ENCODE assay signal across 20 cellular contexts in genomic region chr18:33937270-33937816, GRCh38.
DNase-seq lines count a peak whose midpoint lies in the region; ATAC-seq and TF ChIP-seq lines count a peak whose summit lies in the region.
"Had no signal": no experiment of that assay in that cellular context is flagged by ENCODE, and none has a peak within 500 bp of the region (broad histone marks: within the 10 kb centered on the region; RNA-seq: fewer than 3 reads in every experiment).

No MANE protein-coding gene starts in this region.

- no peak overlapping the region for H3K27ac Mint-ChIP-seq in activated naive CD8-positive, alpha-beta T cell treated with anti-CD3 and anti-CD28 coated beads, Interleukin-2, amount 50 U/mL, for 24 hours
- H3K27ac Mint-ChIP-seq: CD4-positive, alpha-beta memory T cell had no signal

- H3K36me3 ChIP-seq in A673 (ENCODE audit: insufficient read depth, low read length, poor library complexity, severe bottlenecking) (no peaks in the 10 kb centered on the region), Karpas-422 (ENCODE audit: insufficient read depth, low read length) (no peaks in the 10 kb centered on the region), OCI-LY7 (ENCODE audit: insufficient read depth, low read length) (no peaks in the 10 kb centered on the region)

- no peaks in the 10 kb centered on the region for H3K79me2 ChIP-seq in Karpas-422 (ENCODE audit: low read length)
- no peaks in the 10 kb centered on the region for H3K79me2 ChIP-seq in OCI-LY7 (ENCODE audit: insufficient read depth, low read depth, low read length)

- no peaks in the 10 kb centered on the region for H3K9me2 ChIP-seq in Karpas-422 (replicated peaks; ENCODE audit: insufficient read depth, low read length)
- H3K9me2 ChIP-seq in OCI-LY7 (ENCODE audit: insufficient read depth, low read length), result no peaks in the 10 kb centered on the region

- CTCF ChIA-PET in A673 (lab: Charles Lee), result no interaction called here
- CTCF ChIA-PET in OCI-LY7 (lab: Charles Lee; ENCODE audit: unreplicated experiment), result no interaction called here

- H3K9me3 ChIP-seq in A673 (ENCODE audit: low read depth, low read length, poor library complexity, severe bottlenecking), result no peaks in the 10 kb centered on the region
- no peaks in the 10 kb centered on the region for H3K9me3 ChIP-seq in Karpas-422 (ENCODE audit: low read length)
- H3K9me3 ChIP-seq in OCI-LY7 (ENCODE audit: low read length), result no peaks in the 10 kb centered on the region

- H3K4me1 ChIP-seq in A673 (ENCODE audit: insufficient read depth, low read length, poor library complexity, severe bottlenecking) (no peaks in the 10 kb centered on the region), Karpas-422 (ENCODE audit: low read length) (peaks cover 20% of the 10 kb centered on the region), OCI-LY7 (ENCODE audit: insufficient read depth, low read length, poor library complexity, severe bottlenecking) (no peaks in the 10 kb centered on the region)

- H3K36me3 Mint-ChIP-seq in activated naive CD8-positive, alpha-beta T cell treated with anti-CD3 and anti-CD28 coated beads, Interleukin-2, amount 50 U/mL, for 24 hours (ENCODE audit: low read depth), result no peaks in the 10 kb centered on the region
- H3K36me3 Mint-ChIP-seq: CD4-positive, alpha-beta memory T cell had no signal

- intact Hi-C loops in A673 (cut with micrococcal nuclease; ENCODE audit: unreplicated experiment) (no loop called here), OCI-LY7 (cut with micrococcal nuclease; ENCODE audit: unreplicated experiment) (no loop called here)

- H3K9ac ChIP-seq in Karpas-422 (ENCODE audit: low read length), result no peak overlapping the region
- H3K9ac ChIP-seq: GM23248 had no signal

- no peaks in the 10 kb centered on the region for H3K27me3 ChIP-seq in A673 (replicated peaks; ENCODE audit: insufficient read depth, low read depth, low read length, poor library complexity)
- H3K27me3 ChIP-seq in Karpas-422 (ENCODE audit: low read length), result no peaks in the 10 kb centered on the region

- H3K27ac ChIP-seq in A673 (ENCODE audit: low read depth, low read length, poor library complexity, severe bottlenecking), result no peak overlapping the region
- H3K27ac ChIP-seq in Karpas-422 (ENCODE audit: low read length), result peak overlapping the region; percentile 64
- H3K27ac ChIP-seq in OCI-LY7 (ENCODE audit: low read depth, low read length, poor library complexity, severe bottlenecking), result no peak overlapping the region
- H3K27ac ChIP-seq: 22Rv1, GM23248 had no signal

- BruUV-seq in A673 (replicated peaks; lab: Mats Ljungman, UMichigan) (no TSS peak), OCI-LY7 (replicated peaks; lab: Mats Ljungman, UMichigan) (no TSS peak)

- TF ChIP-seq CTCF in A673 (conservative IDR thresholded peaks at IDR 0.05; ENCODE audit: low read depth, low read length) (no peak), OCI-LY7 (conservative IDR thresholded peaks at IDR 0.05; ENCODE audit: low read length) (no peak)

- H4K20me1 ChIP-seq in Karpas-422 (ENCODE audit: insufficient read depth, low read depth, low read length) (no peaks in the 10 kb centered on the region), OCI-LY7 (ENCODE audit: insufficient read depth, low read length) (no peaks in the 10 kb centered on the region)

- no peaks in the 10 kb centered on the region for H3K27me3 Mint-ChIP-seq in activated naive CD8-positive, alpha-beta T cell treated with anti-CD3 and anti-CD28 coated beads, Interleukin-2, amount 50 U/mL, for 24 hours
- H3K27me3 Mint-ChIP-seq: CD4-positive, alpha-beta memory T cell had no signal

- ATAC-seq in GM18868 (IDR thresholded peaks at IDR 0.05; ENCODE audit: unreplicated experiment) (peak; percentile 51), GM18870 (IDR thresholded peaks at IDR 0.05; ENCODE audit: unreplicated experiment) (no peak)
- ATAC-seq in activated naive CD8-positive, alpha-beta T cell treated with anti-CD3 and anti-CD28 coated beads, Interleukin-2, amount 50 U/mL, for 24 hours, result no peak

- no peaks in the 10 kb centered on the region for H3K4me1 Mint-ChIP-seq in activated naive CD8-positive, alpha-beta T cell treated with anti-CD3 and anti-CD28 coated beads, Interleukin-2, amount 50 U/mL, for 24 hours
- H3K4me1 Mint-ChIP-seq: CD4-positive, alpha-beta memory T cell had no signal

- H3K4me3 ChIP-seq in A673 (ENCODE audit: low read depth, low read length, poor library complexity, severe bottlenecking) (no peak overlapping the region), Karpas-422 (ENCODE audit: low read length) (no peak overlapping the region), OCI-LY7 (ENCODE audit: low read depth, low read length, poor library complexity, severe bottlenecking) (no peak overlapping the region)
- H3K4me3 ChIP-seq: GM23248 had no signal

- POLR2A ChIA-PET in A673 (lab: Charles Lee; ENCODE audit: low non-redundant PET), result no interaction called here
- POLR2A ChIA-PET in OCI-LY7 (lab: Charles Lee), result interaction anchor here (1.2 kb wide), 1 partner anchor 85 kb away, joined by 4 read pairs; no protein-coding TSS in a partner anchor

- H2AFZ ChIP-seq in Karpas-422 (ENCODE audit: low read length) (peak overlapping the region; percentile 95), OCI-LY7 (ENCODE audit: low read length) (peak overlapping the region; percentile 58; the same call in 1 of the 2 replicates)
- H2AFZ ChIP-seq: GM23248 had no signal

- H3K4me2 ChIP-seq in Karpas-422 (ENCODE audit: low read depth, low read length, poor library complexity, severe bottlenecking) (peak overlapping the region; percentile 25), OCI-LY7 (ENCODE audit: low read length) (no peak overlapping the region)

- no peak overlapping the region for H3K4me3 Mint-ChIP-seq in activated naive CD8-positive, alpha-beta T cell treated with anti-CD3 and anti-CD28 coated beads, Interleukin-2, amount 50 U/mL, for 24 hours
- H3K4me3 Mint-ChIP-seq: CD4-positive, alpha-beta memory T cell had no signal

- DNase-seq in A673 (ENCODE audit: low spot score) (peak; percentile 17), Karpas-422 (peak; percentile 49), OCI-LY7 (ENCODE audit: low spot score) (no peak), activated gamma-delta T cell (lab: John Stamatoyannopoulos, UW) (no peak)
- no peak for DNase-seq in activated naive CD8-positive, alpha-beta T cell treated with anti-CD3 and anti-CD28 coated beads, Interleukin-2, amount 50 U/mL, for 24 hours
- DNase-seq in activated CD4-positive, CD25-positive, alpha-beta regulatory T cell (lab: John Stamatoyannopoulos, UW), result no peak
- DNase-seq: ACHN; C1 segment of cervical spinal cord; Calu3; CD4-positive, alpha-beta memory T cell; COR-L47; DMS53; DMS79 treated with DMSO at 0.1 percent for 48 hours; GF-D8; GM23248; H7; HCEC 1CT had no signal

- peaks cover 11% of the 10 kb centered on the region for H3K9me3 Mint-ChIP-seq in activated naive CD8-positive, alpha-beta T cell treated with anti-CD3 and anti-CD28 coated beads, Interleukin-2, amount 50 U/mL, for 24 hours

Comparison
In these comparisons a context has a peak if more than half of its experiments do, and no peak if none do; other contexts are left out.
1. DNase-seq: peak in A673 (single experiment) and Karpas-422 (single experiment); none in OCI-LY7 (single experiment), activated naive CD8-positive, alpha-beta T cell treated with anti-CD3 and anti-CD28 coated beads, Interleukin-2, amount 50 U/mL, for 24 hours (single experiment), activated CD4-positive, CD25-positive, alpha-beta regulatory T cell (0 of 4) and activated gamma-delta T cell (single experiment).